1 cellular context compared by ENCODE assay signal in the genomic region with DNA sequence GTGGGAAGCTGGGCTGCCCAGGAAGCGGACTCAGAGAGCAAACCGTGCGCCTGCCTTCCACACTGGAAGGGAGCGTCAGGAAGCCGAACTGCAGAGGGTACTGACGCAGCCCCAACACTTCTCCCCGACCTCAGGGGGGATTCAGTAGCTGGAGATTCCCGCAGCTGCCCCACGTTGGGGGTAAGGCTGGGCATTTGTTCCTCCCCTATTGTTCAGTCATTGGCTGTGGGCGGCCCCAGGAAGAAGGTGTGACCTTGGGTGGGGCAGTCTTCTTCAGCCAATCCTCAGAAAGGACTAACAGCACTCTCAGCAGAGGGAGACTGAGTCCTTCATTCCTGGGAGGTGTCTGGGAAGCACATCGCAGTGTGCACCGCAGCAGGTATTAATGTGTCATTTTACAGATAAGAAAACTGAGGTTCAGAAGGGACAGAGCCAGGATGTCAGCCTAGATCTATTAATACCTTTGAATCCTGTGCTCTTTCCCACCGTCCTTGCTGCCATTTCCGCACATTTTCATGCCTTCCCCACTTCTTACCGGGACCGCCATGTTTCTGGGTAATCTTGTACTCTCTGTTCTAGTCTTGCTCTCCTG.
TF ChIP-seq lines count a peak whose summit lies in the region.

No MANE protein-coding gene starts in this region.

TF ChIP-seq in HCT116, 20 proteins besides CTCF, POLR2A, EP300 and RAD21:
- TF ChIP-seq, protein P1, sequence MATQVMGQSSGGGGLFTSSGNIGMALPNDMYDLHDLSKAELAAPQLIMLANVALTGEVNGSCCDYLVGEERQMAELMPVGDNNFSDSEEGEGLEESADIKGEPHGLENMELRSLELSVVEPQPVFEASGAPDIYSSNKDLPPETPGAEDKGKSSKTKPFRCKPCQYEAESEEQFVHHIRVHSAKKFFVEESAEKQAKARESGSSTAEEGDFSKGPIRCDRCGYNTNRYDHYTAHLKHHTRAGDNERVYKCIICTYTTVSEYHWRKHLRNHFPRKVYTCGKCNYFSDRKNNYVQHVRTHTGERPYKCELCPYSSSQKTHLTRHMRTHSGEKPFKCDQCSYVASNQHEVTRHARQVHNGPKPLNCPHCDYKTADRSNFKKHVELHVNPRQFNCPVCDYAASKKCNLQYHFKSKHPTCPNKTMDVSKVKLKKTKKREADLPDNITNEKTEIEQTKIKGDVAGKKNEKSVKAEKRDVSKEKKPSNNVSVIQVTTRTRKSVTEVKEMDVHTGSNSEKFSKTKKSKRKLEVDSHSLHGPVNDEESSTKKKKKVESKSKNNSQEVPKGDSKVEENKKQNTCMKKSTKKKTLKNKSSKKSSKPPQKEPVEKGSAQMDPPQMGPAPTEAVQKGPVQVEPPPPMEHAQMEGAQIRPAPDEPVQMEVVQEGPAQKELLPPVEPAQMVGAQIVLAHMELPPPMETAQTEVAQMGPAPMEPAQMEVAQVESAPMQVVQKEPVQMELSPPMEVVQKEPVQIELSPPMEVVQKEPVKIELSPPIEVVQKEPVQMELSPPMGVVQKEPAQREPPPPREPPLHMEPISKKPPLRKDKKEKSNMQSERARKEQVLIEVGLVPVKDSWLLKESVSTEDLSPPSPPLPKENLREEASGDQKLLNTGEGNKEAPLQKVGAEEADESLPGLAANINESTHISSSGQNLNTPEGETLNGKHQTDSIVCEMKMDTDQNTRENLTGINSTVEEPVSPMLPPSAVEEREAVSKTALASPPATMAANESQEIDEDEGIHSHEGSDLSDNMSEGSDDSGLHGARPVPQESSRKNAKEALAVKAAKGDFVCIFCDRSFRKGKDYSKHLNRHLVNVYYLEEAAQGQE (IDR thresholded peaks at IDR 0.05; ENCODE audit: low read depth) = no peak
- no peak for TF ChIP-seq ELF1 (IDR thresholded peaks at IDR 0.05; ENCODE audit: borderline replicate concordance, low read depth)
- TF ChIP-seq SP1 (IDR thresholded peaks at IDR 0.05; ENCODE audit: low read depth) = no peak
- TF ChIP-seq TCF7L2 (IDR thresholded peaks at IDR 0.05; ENCODE audit: borderline replicate concordance, extremely low read depth, insufficient read depth, insufficient read length) = no peak
- TF ChIP-seq FOSL1 (IDR thresholded peaks at IDR 0.05; ENCODE audit: low read depth) = no peak
- TF ChIP-seq, protein P2, sequence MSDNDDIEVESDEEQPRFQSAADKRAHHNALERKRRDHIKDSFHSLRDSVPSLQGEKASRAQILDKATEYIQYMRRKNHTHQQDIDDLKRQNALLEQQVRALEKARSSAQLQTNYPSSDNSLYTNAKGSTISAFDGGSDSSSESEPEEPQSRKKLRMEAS (IDR thresholded peaks at IDR 0.05) = no peak
- TF ChIP-seq YY1 (IDR thresholded peaks at IDR 0.05; ENCODE audit: extremely low read depth, insufficient replicate concordance, low read depth, low read length) = no peak
- TF ChIP-seq JUND (IDR thresholded peaks at IDR 0.05) = no peak
- TF ChIP-seq, protein P3, sequence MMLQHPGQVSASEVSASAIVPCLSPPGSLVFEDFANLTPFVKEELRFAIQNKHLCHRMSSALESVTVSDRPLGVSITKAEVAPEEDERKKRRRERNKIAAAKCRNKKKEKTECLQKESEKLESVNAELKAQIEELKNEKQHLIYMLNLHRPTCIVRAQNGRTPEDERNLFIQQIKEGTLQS (IDR thresholded peaks at IDR 0.05) = no peak
- no peak for TF ChIP-seq SRF (IDR thresholded peaks at IDR 0.05; ENCODE audit: low read depth)
